Comparison of ENCODE assay signal across 10 cellular contexts in genomic region chr14:22510527-22511110, GRCh38.
DNase-seq lines count a peak whose midpoint lies in the region; ATAC-seq and TF ChIP-seq lines count a peak whose summit lies in the region.
"Had no signal": no experiment of that assay in that cellular context is flagged by ENCODE, and none has a peak within 500 bp of the region (broad histone marks: within the 10 kb centered on the region; RNA-seq: fewer than 3 reads in every experiment).

No MANE protein-coding gene starts in this region.

- no peaks in the 10 kb centered on the region for H3K9me3 ChIP-seq in CD4-positive, alpha-beta memory T cell (ENCODE audit: control insufficient read depth in 1 of 2, low read length in 2 of 2)
- no peaks in the 10 kb centered on the region for H3K9me3 ChIP-seq in body of pancreas
- H3K9me3 ChIP-seq in suprapubic skin, result no peaks in the 10 kb centered on the region
- H3K9me3 ChIP-seq: prostate gland had no signal

- DNase-seq in CD4-positive, alpha-beta memory T cell, result no peak
- DNase-seq in HFF-Myc (ENCODE audit: extremely low read depth, low read depth), result peak; percentile 38
- no peak for DNase-seq in body of pancreas
- DNase-seq in naive thymus-derived CD8-positive, alpha-beta T cell, result no peak
- DNase-seq in suprapubic skin (ENCODE audit: low spot score in 2 of 2), result no peak
- DNase-seq in GOT3 (lab: John Stamatoyannopoulos, UW), result no peak
- no peak for DNase-seq in SK-N-DZ (ENCODE audit: low spot score)
- DNase-seq: MM.1S had no signal

- peak overlapping the region; percentile 95 to 100 (median 98) for H3K27ac Mint-ChIP-seq in CD4-positive, alpha-beta memory T cell
- peak overlapping the region; percentile 86 to 99 (median 98) for H3K27ac Mint-ChIP-seq in naive thymus-derived CD8-positive, alpha-beta T cell

- TF ChIP-seq POLR2A in body of pancreas (IDR thresholded peaks at IDR 0.05) (no peak), suprapubic skin (IDR thresholded peaks at IDR 0.05) (no peak)

- H3K36me3 Mint-ChIP-seq in CD4-positive, alpha-beta memory T cell, result peaks cover 82 to 85% of the 10 kb centered on the region in 2 donors
- H3K36me3 Mint-ChIP-seq in naive thymus-derived CD8-positive, alpha-beta T cell, result peaks cover 16 to 88% (median 60%) of the 10 kb centered on the region in 3 donors

- peaks cover 56 to 93% (median 72%) of the 10 kb centered on the region in 4 donors for H3K4me1 Mint-ChIP-seq in CD4-positive, alpha-beta memory T cell
- peaks cover 23 to 91% (median 83%) of the 10 kb centered on the region in 4 donors for H3K4me1 Mint-ChIP-seq in naive thymus-derived CD8-positive, alpha-beta T cell

- H3K4me3 Mint-ChIP-seq in CD4-positive, alpha-beta memory T cell, result peak overlapping the region; percentile 76 to 92 (median 89)
- H3K4me3 Mint-ChIP-seq in naive thymus-derived CD8-positive, alpha-beta T cell, result peak overlapping the region; percentile 79 to 94 (median 86)

- H3K4me3 ChIP-seq in CD4-positive, alpha-beta memory T cell (ENCODE audit: low read length in 2 of 2), result peak overlapping the region in 1 of 2 donors; percentile 29
- H3K4me3 ChIP-seq in HFF-Myc (replicated peaks; ENCODE audit: low read depth, low read length), result no peak overlapping the region
- H3K4me3 ChIP-seq in body of pancreas, result no peak overlapping the region
- no peak overlapping the region for H3K4me3 ChIP-seq in suprapubic skin
- H3K4me3 ChIP-seq: prostate gland had no signal

- intact Hi-C loops in CD4-positive, alpha-beta memory T cell (cut with micrococcal nuclease), result loop anchor here (2.0 kb wide), 1 partner anchor 14 kb away; no protein-coding TSS in a partner anchor
- intact Hi-C loops in body of pancreas (cut with DNase I), result no loop called here

- 40 to 49% methylated on average over 3 of the region's 3 CpGs for WGBS in body of pancreas, 2 donors
- WGBS in suprapubic skin, result 65% methylated on average over 3 of the region's 3 CpGs

- no peaks in the 10 kb centered on the region for H3K27me3 Mint-ChIP-seq in CD4-positive, alpha-beta memory T cell
- H3K27me3 Mint-ChIP-seq in naive thymus-derived CD8-positive, alpha-beta T cell, result no peaks in the 10 kb centered on the region

- no peaks in the 10 kb centered on the region for H3K9me3 Mint-ChIP-seq in CD4-positive, alpha-beta memory T cell
- no peaks in the 10 kb centered on the region for H3K9me3 Mint-ChIP-seq in naive thymus-derived CD8-positive, alpha-beta T cell

- TF ChIP-seq CTCF in HFF-Myc (IDR thresholded peaks at IDR 0.05; ENCODE audit: low read depth, low read length, missing control alignments) (no peak), body of pancreas (IDR thresholded peaks at IDR 0.05) (no peak), suprapubic skin (IDR thresholded peaks at IDR 0.05) (no peak)

- ATAC-seq in body of pancreas, result peak; percentile 55
- no peak for ATAC-seq in naive thymus-derived CD8-positive, alpha-beta T cell
- no peak for ATAC-seq in GM21526 (IDR thresholded peaks at IDR 0.05; ENCODE audit: low FRiP score, unreplicated experiment)

- H3K27me3 ChIP-seq in CD4-positive, alpha-beta memory T cell (ENCODE audit: insufficient read depth, low read length), result no peaks in the 10 kb centered on the region
- H3K27me3 ChIP-seq in body of pancreas, result no peaks in the 10 kb centered on the region
- H3K27me3 ChIP-seq in suprapubic skin, result no peaks in the 10 kb centered on the region

- H3K36me3 ChIP-seq in CD4-positive, alpha-beta memory T cell (ENCODE audit: insufficient read depth, low read length), result peaks cover 43% of the 10 kb centered on the region
- H3K36me3 ChIP-seq in body of pancreas (replicated peaks in 1 of 2; ENCODE audit: insufficient read depth in 1 of 2, low read depth in 2 of 2) (no peaks in the 10 kb centered on the region), suprapubic skin (no peaks in the 10 kb centered on the region)
- H3K36me3 ChIP-seq: prostate gland had no signal

- peak overlapping the region; percentile 76 for H3K27ac ChIP-seq in CD4-positive, alpha-beta memory T cell (ENCODE audit: low read depth, low read length)
- peak overlapping the region in 2 of 4 donors; percentile 12 to 35 for H3K27ac ChIP-seq in body of pancreas
- no peak overlapping the region for H3K27ac ChIP-seq in suprapubic skin

- H3K4me1 ChIP-seq in CD4-positive, alpha-beta memory T cell (ENCODE audit: insufficient read depth, low read length), result peaks cover 99% of the 10 kb centered on the region
- H3K4me1 ChIP-seq in body of pancreas (peaks cover 19% of the 10 kb centered on the region), suprapubic skin (peaks cover 44% of the 10 kb centered on the region)
- H3K4me1 ChIP-seq: prostate gland had no signal

- TF ChIP-seq EP300 in suprapubic skin (IDR thresholded peaks at IDR 0.05), result no peak

- CTCF ChIA-PET in CD4-positive, alpha-beta memory T cell (lab: Charles Lee; ENCODE audit: partially characterized antibody), result interaction anchor here (1.0 to 3.1 kb wide), 11 partner anchors 9 to 60 kb away, joined by 3 to 15 read pairs (median 4); no protein-coding TSS in a partner anchor

- POLR2A ChIA-PET in CD4-positive, alpha-beta memory T cell (lab: Charles Lee; ENCODE audit: partially characterized antibody), result interaction anchor here (0.7 to 42.8 kb wide), 11 partner anchors 4 to 1101 kb away, joined by 3 to 1528 read pairs (median 338); no protein-coding TSS in a partner anchor
- POLR2A ChIA-PET in naive thymus-derived CD8-positive, alpha-beta T cell (lab: Charles Lee), result interaction anchor here (0.6 to 34.2 kb wide), 16 partner anchors 9 to 639 kb away, joined by 3 to 760 read pairs (median 8); no protein-coding TSS in a partner anchor
